In genomic region chrX:88416965-88417364, GRCh38 we compare ENCODE assay signal across 27 cellular contexts.
"Had no signal": no experiment of that assay in that cellular context is flagged by ENCODE, and none has a peak within 500 bp of the region (broad histone marks: within the 10 kb centered on the region; RNA-seq: fewer than 3 reads in every experiment).

No MANE protein-coding gene starts in this region.

- H3K27me3 ChIP-seq: colonic mucosa, esophagus muscularis mucosa, esophagus squamous epithelium, foreskin keratinocyte, gastrocnemius medialis, gastroesophageal sphincter, heart left ventricle, heart right ventricle, hepatocyte had no signal

- H3K27ac ChIP-seq: colonic mucosa, coronary artery, dorsolateral prefrontal cortex, epithelial cell of prostate, esophagus muscularis mucosa, esophagus squamous epithelium, foreskin keratinocyte, gastrocnemius medialis, gastroesophageal sphincter, heart left ventricle, heart right ventricle, hepatocyte had no signal

- ATAC-seq: effector memory CD8-positive, alpha-beta T cell; esophagus mucosa; foreskin keratinocyte; gastrocnemius medialis; gastroesophageal sphincter; heart left ventricle; heart right ventricle had no signal

- H3K9me3 ChIP-seq: colonic mucosa, esophagus muscularis mucosa, esophagus squamous epithelium, gastrocnemius medialis, gastroesophageal sphincter, heart left ventricle, heart right ventricle had no signal

- H2AFZ ChIP-seq: hepatocyte had no signal

- H3K36me3 ChIP-seq: colonic mucosa, esophagus muscularis mucosa, esophagus squamous epithelium, gastrocnemius medialis, gastroesophageal sphincter, heart left ventricle, heart right ventricle had no signal

- H3K4me3 ChIP-seq: colonic mucosa, coronary artery, dorsolateral prefrontal cortex, esophagus muscularis mucosa, esophagus squamous epithelium, gastrocnemius medialis, gastroesophageal sphincter, heart left ventricle, heart right ventricle, hepatocyte had no signal

- H3K4me1 ChIP-seq: colonic mucosa, esophagus muscularis mucosa, esophagus squamous epithelium, foreskin keratinocyte, gastrocnemius medialis, gastroesophageal sphincter, heart left ventricle, heart right ventricle had no signal

- H3K79me2 ChIP-seq: hepatocyte had no signal

- H3K4me2 ChIP-seq: hepatocyte had no signal

- FAIRE-seq: endometrium, frontal cortex had no signal

- DNase-seq: colonic mucosa; cortex of kidney; dermis blood vessel endothelial cell; dorsolateral prefrontal cortex; effector CD4-positive, alpha-beta T cell; effector CD8-positive, alpha-beta T cell; effector memory CD4-positive, alpha-beta T cell; effector memory CD8-positive, alpha-beta T cell; endodermal cell; erythroblast; esophagus squamous epithelium; foreskin fibroblast; foreskin keratinocyte; foreskin melanocyte; gastrocnemius medialis; glutamatergic neuron; head of caudate nucleus; heart left ventricle; heart right ventricle had no signal
